In genomic region chr14:76352639-76353281, GRCh38 we compare ENCODE assay signal across 8 cellular contexts. TPM values are rescaled to one million over a fixed set of nuclear protein-coding genes. Genes with fewer than 3 reads are reported as not detected.
DNase-seq lines count a peak whose midpoint lies in the region; TF ChIP-seq lines count a peak whose summit lies in the region.

No MANE protein-coding gene starts in this region.

- H3K4me1 ChIP-seq in BLaER1 treated with 17β-estradiol and CSF1 and Interleukin-3, amounts not matched to agents 10 nM and 100 nM, result peaks cover 0 to 8% (median 0%) of the 10 kb centered on the region in 10 experiments; a peak in 2 of 20 replicates
- H3K4me1 ChIP-seq in fibroblast of lung (ENCODE audit: control insufficient read depth, extremely low read depth, insufficient read depth, low read length), result no peaks in the 10 kb centered on the region
- H3K4me1 ChIP-seq in tibial artery, result peaks cover 0 to 8% (median 5%) of the 10 kb centered on the region in 4 donors

- H3K27me3 ChIP-seq in BLaER1 treated with 17β-estradiol and CSF1 and Interleukin-3, amounts not matched to agents 10 nM and 100 nM, result no peaks in the 10 kb centered on the region
- H3K27me3 ChIP-seq in H7 (ENCODE audit: control insufficient read depth, insufficient read depth, low read length) (peaks cover 5% of the 10 kb centered on the region), fibroblast of lung (ENCODE audit: control insufficient read depth, insufficient read depth, low read length) (no peaks in the 10 kb centered on the region), tibial artery (peaks cover 0 to 20% of the 10 kb centered on the region in 2 donors)

- H3K27me3 Mint-ChIP-seq in neural crest cell (ENCODE audit: low read depth), result peaks cover 24% of the 10 kb centered on the region

- H3K9me3 ChIP-seq in BLaER1 treated with 17β-estradiol and CSF1 and Interleukin-3, amounts not matched to agents 10 nM and 100 nM (replicated peaks in 1 of 11), result no peaks in the 10 kb centered on the region
- H3K9me3 ChIP-seq in fibroblast of lung (ENCODE audit: control insufficient read depth, insufficient read depth, low read depth, low read length), result no peaks in the 10 kb centered on the region
- H3K9me3 ChIP-seq in tibial artery, result no peaks in the 10 kb centered on the region

- no peak overlapping the region for H2AFZ ChIP-seq in fibroblast of lung (ENCODE audit: low read length)

- no peaks in the 10 kb centered on the region for H3K9me3 Mint-ChIP-seq in neural crest cell

- peak overlapping the region; percentile 41 to 85 (median 74) for H3K4me2 ChIP-seq in BLaER1 treated with 17β-estradiol and CSF1 and Interleukin-3, amounts not matched to agents 10 nM and 100 nM
- H3K4me2 ChIP-seq in fibroblast of lung (ENCODE audit: extremely low read depth, insufficient read depth, low read length), result peak overlapping the region; percentile 45

- peak overlapping the region in 2 of 11 experiments; percentile 13 to 30; a peak in 3 of 22 replicates for H3K9ac ChIP-seq in BLaER1 treated with 17β-estradiol and CSF1 and Interleukin-3, amounts not matched to agents 10 nM and 100 nM
- H3K9ac ChIP-seq in fibroblast of lung (ENCODE audit: insufficient read depth, low read length), result no peak overlapping the region

- H3K36me3 ChIP-seq in BLaER1 treated with 17β-estradiol and CSF1 and Interleukin-3, amounts not matched to agents 10 nM and 100 nM, result no peaks in the 10 kb centered on the region
- no peaks in the 10 kb centered on the region for H3K36me3 ChIP-seq in H7 (replicated peaks; ENCODE audit: control insufficient read depth, insufficient read depth, low read length)
- no peaks in the 10 kb centered on the region for H3K36me3 ChIP-seq in fibroblast of lung (ENCODE audit: control insufficient read depth, insufficient read depth, low read length)
- H3K36me3 ChIP-seq in tibial artery, result no peaks in the 10 kb centered on the region

- no peak overlapping the region for H3K27ac ChIP-seq in BLaER1 treated with 17β-estradiol and CSF1 and Interleukin-3, amounts not matched to agents 10 nM and 100 nM
- H3K27ac ChIP-seq in fibroblast of lung (ENCODE audit: insufficient read depth, low read length), result no peak overlapping the region
- no peak overlapping the region for H3K27ac ChIP-seq in tibial artery

- H3K27ac Mint-ChIP-seq in neural crest cell (ENCODE audit: unreplicated experiment), result no peak overlapping the region

- H4K20me1 ChIP-seq in BLaER1 treated with 17β-estradiol and CSF1 and Interleukin-3, amounts not matched to agents 10 nM and 100 nM, result no peaks in the 10 kb centered on the region
- no peaks in the 10 kb centered on the region for H4K20me1 ChIP-seq in fibroblast of lung (ENCODE audit: control insufficient read depth, extremely low read depth, insufficient read depth, low read length)

- no peaks in the 10 kb centered on the region for H3K79me2 ChIP-seq in fibroblast of lung (ENCODE audit: control insufficient read depth, insufficient read depth, low read length)

- TF ChIP-seq CTCF in fibroblast of lung (conservative IDR thresholded peaks at IDR 0.05 in 1 of 2, IDR thresholded peaks at IDR 0.05 in 1 of 2; ENCODE audit: low read depth in 1 of 2, low read length in 2 of 2), result peak; percentile 66 to 68
- TF ChIP-seq CTCF in neural crest cell (conservative IDR thresholded peaks at IDR 0.05), result peak; percentile 91
- peak; percentile 67 to 80 for TF ChIP-seq CTCF in tibial artery (IDR thresholded peaks at IDR 0.05)

- peak; percentile 93 for DNase-seq in H7
- DNase-seq in NCI-H82 (lab: John Stamatoyannopoulos, UW), result peak; percentile 81
- peak; percentile 23 for DNase-seq in activated T-cell treated with anti-CD3 and anti-CD28 coated beads for 4 hours
- peak; percentile 34 to 39 for DNase-seq in fibroblast of lung (ENCODE audit: low read depth in 2 of 2)
- DNase-seq in neural crest cell (ENCODE audit: low read depth, low spot score), result peak; percentile 92
- no peak for DNase-seq in tibial artery
- DNase-seq in MV-4-11 (lab: John Stamatoyannopoulos, UW), result no peak

- H3K36me3 Mint-ChIP-seq in neural crest cell (ENCODE audit: low read depth), result no peaks in the 10 kb centered on the region

- peak overlapping the region in 4 of 10 experiments; percentile 40 to 61 (median 43); a peak in 6 of 20 replicates for H3K4me3 ChIP-seq in BLaER1 treated with 17β-estradiol and CSF1 and Interleukin-3, amounts not matched to agents 10 nM and 100 nM
- H3K4me3 ChIP-seq in H7 (ENCODE audit: insufficient read depth, low read depth, low read length), result peak overlapping the region; percentile 8; the same call in 1 of the 2 replicates
- H3K4me3 ChIP-seq in fibroblast of lung (replicated peaks in 1 of 4; ENCODE audit: control extremely low read depth in 1 of 4, insufficient read depth in 1 of 4, low read depth in 3 of 4, low read length in 4 of 4), result peak overlapping the region in 2 of 4 experiments; percentile 5 to 37
- peak overlapping the region; percentile 21 to 47 for H3K4me3 ChIP-seq in tibial artery

- peak overlapping the region; percentile 65 for H3K4me3 Mint-ChIP-seq in neural crest cell

- intact Hi-C loops in tibial artery (cut with DNase I; ENCODE audit: low total_unique reads), result loop anchor here (2.0 kb wide), 1 partner anchor 302 kb away; no protein-coding TSS in a partner anchor

- peaks cover 21% of the 10 kb centered on the region for H3K4me1 Mint-ChIP-seq in neural crest cell

RNA-seq across cellular contexts. Expression of gene ESRRB, which starts 23.2 kb away (rescaled TPM):
- total RNA-seq in H7 (2014; rRNA removed; shearing (Covaris generic)), result 1.4 and 1.9 TPM in 2 replicates
- total RNA-seq in fibroblast of lung (not detected in 2 replicates), neural crest cell (0.28 and 0.77 TPM in 2 replicates)
- polyA plus RNA-seq in fibroblast of lung, result 0.03 TPM in 1 of 2 replicates, not detected in the other
- not detected in 2 replicates for polyA plus RNA-seq in fibroblast of lung (2012)
- polyA minus RNA-seq in fibroblast of lung (ENCODE audit: low replicate concordance), result not detected in 2 replicates

Comparison
In these comparisons a context has a peak if more than half of its experiments do, and no peak if none do; other contexts are left out.
1. DNase-seq: peak in H7 (single experiment), NCI-H82 (single experiment), activated T-cell treated with anti-CD3 and anti-CD28 coated beads for 4 hours (single experiment), fibroblast of lung (2 of 2) and neural crest cell (single experiment); none in tibial artery (0 of 2) and MV-4-11 (single experiment).
2. Peak in every context shown above with its lines, with median percentiles within 50 percentile points of each other: CTCF ChIP-seq.